Comparison of ENCODE assay signal across 17 cellular contexts in the genomic region with DNA sequence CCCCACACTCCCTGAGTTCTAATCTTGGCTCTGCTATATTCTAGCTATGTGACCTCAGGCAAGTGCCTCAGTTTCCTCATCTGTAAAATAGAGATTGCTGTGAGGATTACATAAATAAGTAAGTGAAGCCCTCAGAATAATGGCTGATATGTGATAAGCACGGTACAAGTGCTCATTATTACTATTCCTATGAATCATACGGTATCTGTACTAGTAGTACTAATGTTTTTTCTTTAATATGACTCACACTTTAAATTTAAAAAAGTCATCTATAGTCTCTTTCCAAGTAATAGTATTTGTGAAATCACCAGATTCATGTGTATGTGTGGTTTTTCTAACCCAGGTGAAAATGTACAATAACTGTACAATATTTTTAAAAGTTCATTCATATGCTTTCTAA. TPM values are rescaled to one million over a fixed set of nuclear protein-coding genes. Genes with fewer than 3 reads are reported as not detected.
DNase-seq lines count a peak whose midpoint lies in the region; ATAC-seq and TF ChIP-seq lines count a peak whose summit lies in the region.
"Had no signal": no experiment of that assay in that cellular context is flagged by ENCODE, and none has a peak within 500 bp of the region (broad histone marks: within the 10 kb centered on the region; RNA-seq: fewer than 3 reads in every experiment).

No MANE protein-coding gene starts in this region.

- H3K36me3 Mint-ChIP-seq in activated T-cell treated with anti-CD3 and anti-CD28 coated beads, Interleukin-2, amount 50 U/mL, for 4 hours (ENCODE audit: insufficient read depth), result no peaks in the 10 kb centered on the region

- WGBS in testis, 2 donors, result 65 to 78% methylated on average over 2 of the region's 2 CpGs
- 56 to 90% methylated on average over 2 of the region's 2 CpGs for WGBS in body of pancreas, 2 donors

- H3K9ac ChIP-seq in fibroblast of lung (ENCODE audit: insufficient read depth, low read length), result no peak overlapping the region

- no peaks in the 10 kb centered on the region for H4K20me1 ChIP-seq in fibroblast of lung (ENCODE audit: control insufficient read depth, extremely low read depth, insufficient read depth, low read length)

- H3K9me3 Mint-ChIP-seq in activated T-cell treated with anti-CD3 and anti-CD28 coated beads, Interleukin-2, amount 50 U/mL, for 4 hours, result no peaks in the 10 kb centered on the region
- H3K9me3 Mint-ChIP-seq: H9 had no signal

- H3K36me3 ChIP-seq in fibroblast of lung (ENCODE audit: control insufficient read depth, insufficient read depth, low read length) (no peaks in the 10 kb centered on the region), testis (ENCODE audit: low read depth, missing control alignments) (no peaks in the 10 kb centered on the region), body of pancreas (replicated peaks in 1 of 2; ENCODE audit: insufficient read depth in 1 of 2, low read depth in 2 of 2) (no peaks in the 10 kb centered on the region), SJCRH30 (no peaks in the 10 kb centered on the region)

- H3K4me3 Mint-ChIP-seq in activated T-cell treated with anti-CD3 and anti-CD28 coated beads, Interleukin-2, amount 50 U/mL, for 4 hours, result no peak overlapping the region
- H3K4me3 Mint-ChIP-seq: H9 had no signal

- H3K27me3 Mint-ChIP-seq in activated T-cell treated with anti-CD3 and anti-CD28 coated beads, Interleukin-2, amount 50 U/mL, for 4 hours (ENCODE audit: low read depth), result peaks cover 21% of the 10 kb centered on the region

- peak; percentile 33 to 43 for ATAC-seq in activated T-cell treated with anti-CD3 and anti-CD28 coated beads, Interleukin-2, amount 50 U/mL, for 4 hours
- peak; percentile 48; the same call in 2 of the 3 replicates for ATAC-seq in SK-N-SH treated with all-trans-retinoic acid at 6 μM for 48 hours
- ATAC-seq in body of pancreas, result no peak

- H2AFZ ChIP-seq in fibroblast of lung (ENCODE audit: low read length), result no peak overlapping the region

- in situ Hi-C loops in GM13976 (cut with MboI; ENCODE audit: low sequenced_read_pairs, unreplicated experiment), result no loop called here

- TF ChIP-seq CTCF in fibroblast of lung (conservative IDR thresholded peaks at IDR 0.05 in 1 of 2, IDR thresholded peaks at IDR 0.05 in 1 of 2; ENCODE audit: low read depth in 1 of 2, low read length in 2 of 2) (no peak), testis (IDR thresholded peaks at IDR 0.05) (no peak), body of pancreas (IDR thresholded peaks at IDR 0.05) (no peak), GM13976 (IDR thresholded peaks at IDR 0.05; ENCODE audit: borderline replicate concordance, control extremely low read depth, extremely low read depth, insufficient read depth, missing control alignments) (no peak)

- TF ChIP-seq POLR2A in testis (IDR thresholded peaks at IDR 0.05) (no peak), body of pancreas (IDR thresholded peaks at IDR 0.05) (no peak)

- no peaks in the 10 kb centered on the region for H3K79me2 ChIP-seq in fibroblast of lung (ENCODE audit: control insufficient read depth, insufficient read depth, low read length)

- no peak overlapping the region for H3K4me3 ChIP-seq in fibroblast of lung (replicated peaks in 1 of 4; ENCODE audit: control extremely low read depth in 1 of 4, insufficient read depth in 1 of 4, low read depth in 3 of 4, low read length in 4 of 4)
- H3K4me3 ChIP-seq in testis, result no peak overlapping the region
- no peak overlapping the region for H3K4me3 ChIP-seq in body of pancreas
- no peak overlapping the region for H3K4me3 ChIP-seq in SJCRH30

- DNase-seq in activated T-cell treated with anti-CD3 and anti-CD28 coated beads, Interleukin-2, amount 50 U/mL, for 4 hours, result no peak
- DNase-seq in activated T-cell treated with anti-CD3 and anti-CD28 coated beads, Interleukin-2, amount 50 U/mL, for 48 hours, result no peak
- DNase-seq in fibroblast of lung (ENCODE audit: low read depth in 2 of 2), result peak; percentile 43 to 47
- no peak for DNase-seq in testis
- DNase-seq in body of pancreas, result no peak
- no peak for DNase-seq in SJCRH30
- DNase-seq in GM13976 (ENCODE audit: low spot score), result no peak
- DNase-seq: COR-L47, DMS153, H9, NCI-H1436, NCI-H345, NCI-H526 treated with DMSO at 0.1 percent for 48 hours, RPMI8226 had no signal

- H3K4me1 Mint-ChIP-seq in activated T-cell treated with anti-CD3 and anti-CD28 coated beads, Interleukin-2, amount 50 U/mL, for 4 hours (ENCODE audit: low read depth), result no peaks in the 10 kb centered on the region

- H3K27ac ChIP-seq in fibroblast of lung (ENCODE audit: insufficient read depth, low read length) (no peak overlapping the region), testis (peak overlapping the region; percentile 27 to 32), body of pancreas (no peak overlapping the region), SJCRH30 (no peak overlapping the region)
- H3K27ac ChIP-seq: C4-2B had no signal

- H3K4me2 ChIP-seq in fibroblast of lung (ENCODE audit: extremely low read depth, insufficient read depth, low read length), result no peak overlapping the region

- no peaks in the 10 kb centered on the region for H3K9me3 ChIP-seq in fibroblast of lung (ENCODE audit: control insufficient read depth, insufficient read depth, low read depth, low read length)
- H3K9me3 ChIP-seq in testis, result no peaks in the 10 kb centered on the region
- no peaks in the 10 kb centered on the region for H3K9me3 ChIP-seq in body of pancreas
- H3K9me3 ChIP-seq in SJCRH30 (replicated peaks), result no peaks in the 10 kb centered on the region

- H3K4me1 ChIP-seq in fibroblast of lung (ENCODE audit: control insufficient read depth, extremely low read depth, insufficient read depth, low read length) (peaks cover 10% of the 10 kb centered on the region), testis (peaks cover 36% of the 10 kb centered on the region), body of pancreas (no peaks in the 10 kb centered on the region), SJCRH30 (no peaks in the 10 kb centered on the region)

- H3K27me3 ChIP-seq in fibroblast of lung (ENCODE audit: control insufficient read depth, insufficient read depth, low read length) (no peaks in the 10 kb centered on the region), testis (no peaks in the 10 kb centered on the region), body of pancreas (no peaks in the 10 kb centered on the region), SJCRH30 (no peaks in the 10 kb centered on the region)

- intact Hi-C loops in testis (cut with DNase I; ENCODE audit: low total_unique reads) (no loop called here), body of pancreas (cut with DNase I) (no loop called here)

TF ChIP-seq in SK-N-SH treated with all-trans-retinoic acid at 6 μM for 48 hours, 23 proteins besides CTCF, POLR2A, EP300 and RAD21:
- TF ChIP-seq CSDC2 (CRISPR knock-in tag; IDR thresholded peaks at IDR 0.05) (no peak), PATZ1 (CRISPR knock-in tag; IDR thresholded peaks at IDR 0.05; ENCODE audit: borderline replicate concordance) (no peak), ZNF8 (CRISPR knock-in tag; IDR thresholded peaks at IDR 0.05) (no peak), GLIS3 (CRISPR knock-in tag; IDR thresholded peaks at IDR 0.05) (no peak), ESRRG (CRISPR knock-in tag; IDR thresholded peaks at IDR 0.05) (no peak), ARNTL (CRISPR knock-in tag; IDR thresholded peaks at IDR 0.05; ENCODE audit: borderline replicate concordance, low read depth) (no peak), ZC3H10 (CRISPR knock-in tag; IDR thresholded peaks at IDR 0.05) (no peak)

RNA-seq across cellular contexts. Expression of gene CLDN11, which starts 58.7 kb away (rescaled TPM):
- total RNA-seq in activated T-cell treated with anti-CD3 and anti-CD28 coated beads, Interleukin-2, amount 50 U/mL, for 4 hours, result under 1 TPM; 0.19 to 0.38 (median 0.32) TPM
- total RNA-seq in fibroblast of lung (107 and 131 TPM in 2 replicates), testis (1,000 to 10,000 TPM; 1,237 to 1,538 TPM), body of pancreas (1 to 10 TPM; 3.9 to 5.6 TPM)
- polyA plus RNA-seq in fibroblast of lung (316 and 440 TPM in 2 replicates), testis (ENCODE audit: insufficient read depth, low read depth, low replicate concordance) (378 TPM)
- 399 and 524 TPM in 2 replicates for polyA plus RNA-seq in fibroblast of lung (2012)
- polyA minus RNA-seq in fibroblast of lung (ENCODE audit: low replicate concordance), result 1,316 and 1,408 TPM in 2 replicates
- 0.30 and 0.33 TPM in 2 replicates for total RNA-seq in SJCRH30 (2014; rRNA removed; shearing (Covaris generic))
- total RNA-seq: SK-MEL-5 had no signal

Comparison
In these comparisons a context has a peak if more than half of its experiments do, and no peak if none do; other contexts are left out.
1. DNase-seq: peak in fibroblast of lung (2 of 2); none in activated T-cell treated with anti-CD3 and anti-CD28 coated beads, Interleukin-2, amount 50 U/mL, for 4 hours (single experiment), activated T-cell treated with anti-CD3 and anti-CD28 coated beads, Interleukin-2, amount 50 U/mL, for 48 hours (0 of 2), testis (single experiment), body of pancreas (0 of 4), SJCRH30 (0 of 2) and GM13976 (single experiment).
2. H3K27ac ChIP-seq: peak in testis (2 of 2); none in fibroblast of lung (single experiment), body of pancreas (0 of 4) and SJCRH30 (single experiment).
3. RNA of gene CLDN11, which starts 58.7 kb away (total RNA-seq): 1,237 to 1,538 TPM in testis and 107 to 131 TPM in fibroblast of lung; 3.9 to 5.6 TPM in body of pancreas, 0.19 to 0.38 TPM in activated T-cell treated with anti-CD3 and anti-CD28 coated beads, Interleukin-2, amount 50 U/mL, for 4 hours and 0.30 to 0.33 TPM in SJCRH30; every median in the first group is over 10 times any median in the second.